Comparison of ENCODE assay signal across 1 cellular context in genomic region chr5:93607367-93608258, GRCh38.
TF ChIP-seq lines count a peak whose summit lies in the region.

No MANE protein-coding gene starts in this region.

TF ChIP-seq in GM12878, 131 proteins besides CTCF, POLR2A, EP300 and RAD21:
- TF ChIP-seq CUX1 (IDR thresholded peaks at IDR 0.05; ENCODE audit: insufficient replicate concordance, low read depth, low read length) (no peak), SMC3 (IDR thresholded peaks at IDR 0.05; ENCODE audit: borderline replicate concordance, low read length) (peak; percentile 67; the same call in 1 of the 2 replicates), EZH2 (IDR thresholded peaks at IDR 0.05; ENCODE audit: borderline replicate concordance, control insufficient read depth, low read depth, low read length) (peak; percentile 95; the same call in 1 of the 2 replicates)
TF ChIP-seq in GM12878: peak in this region for 2.
